Comparison of ENCODE assay signal across 24 cellular contexts in the genomic region with DNA sequence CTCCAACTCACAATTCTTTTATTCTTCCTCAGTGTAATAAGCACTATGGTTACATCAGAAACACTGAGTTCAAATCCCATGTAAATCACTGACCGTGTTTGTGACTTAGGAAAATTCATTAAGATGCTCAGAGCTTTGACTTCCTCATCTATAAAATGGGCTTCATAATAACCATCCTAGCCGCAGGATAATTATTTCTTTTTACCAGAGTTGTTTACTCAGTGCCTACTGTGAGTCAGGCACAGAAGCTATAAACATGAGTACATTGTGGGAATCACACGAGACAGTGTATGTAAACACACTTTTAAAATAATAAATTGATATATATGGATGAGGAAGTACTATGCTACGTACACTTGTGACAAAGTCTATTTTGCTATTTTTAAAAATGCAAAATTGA.
A peak's percentile ranks its signal among the peaks of the same experiment; 100 is the strongest.
DNase-seq lines count a peak whose midpoint lies in the region; FAIRE-seq and TF ChIP-seq lines count a peak whose summit lies in the region.
"Had no signal": no experiment of that assay in that cellular context is flagged by ENCODE, and none has a peak within 500 bp of the region (broad histone marks: within the 10 kb centered on the region; RNA-seq: fewer than 3 reads in every experiment).

No MANE protein-coding gene starts in this region.

- DNase-seq in ELR (ENCODE audit: low read depth): peak; percentile 53
- DNase-seq in HEK293T (ENCODE audit: extremely low spot score): no peak
- DNase-seq in NCI-H2081 treated with DMSO at 0.1 percent for 48 hours (lab: John Stamatoyannopoulos, UW): peak; percentile 13
- peak; percentile 28 for DNase-seq in mesenchymal stem cell
- DNase-seq in HK-2 (ENCODE audit: unreplicated experiment): no peak
- no peak for DNase-seq in NCI-H2029 (lab: John Stamatoyannopoulos, UW)
- DNase-seq in urothelium cell line (ENCODE audit: low spot score): no peak
- DNase-seq: AML-193; CD4-positive, alpha-beta memory T cell; COR-L47; DND-41; KG1; NCI-H1048; NCI-H1694 treated with DMSO at 0.1 percent for 48 hours; NCI-H2171 treated with DMSO at 0.1 percent for 48 hours; NCI-H345; NCI-H524 treated with DMSO at 0.1 percent for 48 hours; RPMI8226; SHP77; T-cell had no signal

- POLR2A ChIA-PET in HEK293T (lab: Yijun Ruan, JAX): no interaction called here

- H3K14ac ChIP-seq in mesenchymal stem cell (ENCODE audit: low read length in 2 of 2): no peak overlapping the region

- H4K8ac ChIP-seq in mesenchymal stem cell (ENCODE audit: low read length): no peak overlapping the region

- no peak overlapping the region for H3K18ac ChIP-seq in mesenchymal stem cell (ENCODE audit: low read depth in 1 of 2, low read length in 2 of 2)

- no peak overlapping the region for H3K9ac ChIP-seq in mesenchymal stem cell (ENCODE audit: low read length)
- H3K9ac ChIP-seq: BLaER1 treated with 17β-estradiol and CSF1 and Interleukin-3, amounts not matched to agents 10 nM and 100 nM had no signal

- H3K4me1 ChIP-seq in mesenchymal stem cell (ENCODE audit: control insufficient read depth, insufficient read depth, low read depth, low read length): no peaks in the 10 kb centered on the region
- H3K4me1 ChIP-seq: BLaER1 treated with 17β-estradiol and CSF1 and Interleukin-3, amounts not matched to agents 10 nM and 100 nM had no signal

- H4K91ac ChIP-seq in mesenchymal stem cell (ENCODE audit: low read length): no peak overlapping the region

- FAIRE-seq in urothelium cell line (lab: Jason Lieb, UNC): no peak
- FAIRE-seq: A549, GM18507, H1 had no signal

- WGBS in mesenchymal stem cell: 75% methylated on average over 2 of the region's 4 CpGs

- no peaks in the 10 kb centered on the region for H3K9me3 ChIP-seq in mesenchymal stem cell (ENCODE audit: control insufficient read depth, low read length)
- H3K9me3 ChIP-seq: A549; BLaER1 treated with 17β-estradiol and CSF1 and Interleukin-3, amounts not matched to agents 10 nM and 100 nM had no signal

- H3K4me3 ChIP-seq in mesenchymal stem cell (ENCODE audit: insufficient read depth in 1 of 2, low read depth in 1 of 2, low read length in 2 of 2): no peak overlapping the region
- H3K4me3 ChIP-seq: A549; BLaER1 treated with 17β-estradiol and CSF1 and Interleukin-3, amounts not matched to agents 10 nM and 100 nM had no signal

- no peak overlapping the region for H3K4ac ChIP-seq in mesenchymal stem cell (ENCODE audit: low read depth in 1 of 2, low read length in 2 of 2)

- no peaks in the 10 kb centered on the region for H3K27me3 ChIP-seq in mesenchymal stem cell (ENCODE audit: control insufficient read depth in 1 of 2, insufficient read depth in 1 of 2, low read length in 2 of 2)
- H3K27me3 ChIP-seq: BLaER1 treated with 17β-estradiol and CSF1 and Interleukin-3, amounts not matched to agents 10 nM and 100 nM had no signal

- H3K4me2 ChIP-seq in mesenchymal stem cell (ENCODE audit: low read length, poor library complexity, severe bottlenecking): no peak overlapping the region
- H3K4me2 ChIP-seq: A549; BLaER1 treated with 17β-estradiol and CSF1 and Interleukin-3, amounts not matched to agents 10 nM and 100 nM had no signal

- no peak overlapping the region for H2BK12ac ChIP-seq in mesenchymal stem cell (ENCODE audit: low read length in 2 of 2)

- H2BK15ac ChIP-seq in mesenchymal stem cell (ENCODE audit: low read depth, poor library complexity, severe bottlenecking): no peak overlapping the region

- no peak overlapping the region for H2BK5ac ChIP-seq in mesenchymal stem cell (ENCODE audit: low read depth, low read length, poor library complexity, severe bottlenecking)

- no peak overlapping the region for H3K23ac ChIP-seq in mesenchymal stem cell (ENCODE audit: low read length in 2 of 2)

- CTCF ChIA-PET in HEK293T (lab: Yijun Ruan, JAX): no interaction called here

- no peak overlapping the region for H2AFZ ChIP-seq in mesenchymal stem cell (ENCODE audit: low read depth, low read length)

- no peaks in the 10 kb centered on the region for H3K36me3 ChIP-seq in mesenchymal stem cell (ENCODE audit: control insufficient read depth in 1 of 2, insufficient read depth in 2 of 2, low read depth in 1 of 2, low read length in 2 of 2)
- H3K36me3 ChIP-seq: BLaER1 treated with 17β-estradiol and CSF1 and Interleukin-3, amounts not matched to agents 10 nM and 100 nM had no signal

- H3K27ac ChIP-seq in mesenchymal stem cell (ENCODE audit: low read length, poor library complexity, severe bottlenecking): no peak overlapping the region
- H3K27ac ChIP-seq: A549; BLaER1 treated with 17β-estradiol and CSF1 and Interleukin-3, amounts not matched to agents 10 nM and 100 nM had no signal

- no peak overlapping the region for H2AK5ac ChIP-seq in mesenchymal stem cell (ENCODE audit: low read length, severe bottlenecking)

- H2BK120ac ChIP-seq in mesenchymal stem cell (ENCODE audit: low read depth, low read length): no peak overlapping the region

- H3K79me1 ChIP-seq in mesenchymal stem cell (replicated peaks; ENCODE audit: low read length, poor library complexity, severe bottlenecking): no peaks in the 10 kb centered on the region

TF ChIP-seq in HEK293T, 16 proteins besides CTCF, POLR2A, EP300 and RAD21:
- TF ChIP-seq ARNT (IDR thresholded peaks at IDR 0.05): no peak
- TF ChIP-seq FOXA1 (IDR thresholded peaks at IDR 0.05): 0 out of 2 replicates have a peak, but pooled peaks have one; percentile 47
- no peak for TF ChIP-seq LEF1 (IDR thresholded peaks at IDR 0.05; ENCODE audit: borderline replicate concordance)
- TF ChIP-seq L3MBTL2 (conservative IDR thresholded peaks at IDR 0.05): no peak
TF ChIP-seq in HEK293T: peak in this region for 1.

Comparison
In these comparisons a context has a peak if more than half of its experiments do, and no peak if none do; other contexts are left out.
1. DNase-seq: peak in ELR (single experiment), NCI-H2081 treated with DMSO at 0.1 percent for 48 hours (single experiment) and mesenchymal stem cell (single experiment); none in HEK293T (single experiment), HK-2 (single experiment), NCI-H2029 (single experiment) and urothelium cell line (single experiment).